Comparison of ENCODE assay signal across 8 cellular contexts in genomic region chr15:41283653-41284424, GRCh38. TPM values are rescaled to one million over a fixed set of nuclear protein-coding genes. Genes with fewer than 3 reads are reported as not detected.
DNase-seq lines count a peak whose midpoint lies in the region; ATAC-seq, FAIRE-seq and TF ChIP-seq lines count a peak whose summit lies in the region.

No MANE protein-coding gene starts in this region.

- POLR2A ChIA-PET in BJ (lab: Charles Lee), result interaction anchor here (0.6 kb wide), 1 partner anchor 115 kb away, joined by 7 read pairs; no protein-coding TSS in a partner anchor

- CTCF ChIA-PET in BJ (lab: Yijun Ruan, JAX), result no interaction called here

- H3K27me3 ChIP-seq in BJ (ENCODE audit: control insufficient read depth, insufficient read depth, low read length), result no peaks in the 10 kb centered on the region

- FAIRE-seq in colon (lab: Jason Lieb, UNC), result peak; percentile 47

- peaks cover 10% of the 10 kb centered on the region for H3K36me3 ChIP-seq in BJ (ENCODE audit: control insufficient read depth, insufficient read depth, low read length)

- DNase-seq in BJ (ENCODE audit: low read depth), result peak; percentile 97
- DNase-seq in GM19240 (ENCODE audit: insufficient read length, low spot score), result peak; percentile 94
- peak; percentile 99 for DNase-seq in NCI-H524 (lab: John Stamatoyannopoulos, UW)
- peak; percentile 97 to 98 for DNase-seq in activated CD4-positive, alpha-beta T cell treated with anti-CD3 and anti-CD28 coated beads for 4 hours
- DNase-seq in kidney tubule cell (ENCODE audit: low spot score), result peak; percentile 99
- peak; percentile 94 for DNase-seq in stimulated activated CD4-positive, alpha-beta T cell treated with anti-CD3 and anti-CD28 coated beads, Interleukin-1b, Interleukin-23, amount 100 ng/mL, for 1 hour (ENCODE audit: low read depth in 2 of 2)

- peak; percentile 84 for ATAC-seq in HG03457 (IDR thresholded peaks at IDR 0.05; ENCODE audit: unreplicated experiment)

- H3K4me3 ChIP-seq in BJ (ENCODE audit: low read depth, low read length), result peak overlapping the region; percentile 90

- no peak for TF ChIP-seq CTCF in BJ (IDR thresholded peaks at IDR 0.05; ENCODE audit: insufficient read depth, low read depth, low read length)

RNA-seq across cellular contexts. Expression of gene OIP5, which starts 48.6 kb away (rescaled TPM):
- polyA plus RNA-seq in BJ (2011; rRNA removed), result 4.0 and 5.6 TPM in 2 replicates
- polyA minus RNA-seq in BJ (2011; rRNA and poly(A)+ RNA removed), result 1.2 and 1.8 TPM in 2 replicates

RNA-seq across cellular contexts. Expression of gene NUSAP1, which starts 48.8 kb away (rescaled TPM):
- 77.4 and 102 TPM in 2 replicates for polyA plus RNA-seq in BJ (2011; rRNA removed)
- 47.0 and 47.8 TPM in 2 replicates for polyA minus RNA-seq in BJ (2011; rRNA and poly(A)+ RNA removed)

RNA-seq across cellular contexts. Expression of gene CHP1, which starts 52.8 kb away (rescaled TPM):
- polyA plus RNA-seq in BJ (2011; rRNA removed), result 59.9 and 67.2 TPM in 2 replicates
- polyA minus RNA-seq in BJ (2011; rRNA and poly(A)+ RNA removed), result 66.4 and 70.5 TPM in 2 replicates

RNA-seq across cellular contexts. Expression of gene EXD1, which starts 53.3 kb away (rescaled TPM):
- polyA plus RNA-seq in BJ (2011; rRNA removed), result not detected in 2 replicates
- not detected in 2 replicates for polyA minus RNA-seq in BJ (2011; rRNA and poly(A)+ RNA removed)

Comparison
In these comparisons a context has a peak if more than half of its experiments do, and no peak if none do; other contexts are left out.
1. Peak in every context shown above with its lines: DNase-seq, ATAC-seq and H3K4me3 ChIP-seq.